ENCODE assay signal across 8 cellular contexts in genomic region chr9:85610074-85610855, GRCh38.
DNase-seq lines count a peak whose midpoint lies in the region; ATAC-seq and TF ChIP-seq lines count a peak whose summit lies in the region.

No MANE protein-coding gene starts in this region.

- H3K36me3 Mint-ChIP-seq in CD4-positive, CD25-positive, alpha-beta regulatory T cell: peaks cover 14% of the 10 kb centered on the region

- no peaks in the 10 kb centered on the region for H3K27me3 Mint-ChIP-seq in CD4-positive, CD25-positive, alpha-beta regulatory T cell

- H3K27me3 ChIP-seq in CD4-positive, CD25-positive, alpha-beta regulatory T cell (ENCODE audit: control insufficient read depth, insufficient read depth, low read length): no peaks in the 10 kb centered on the region

- H3K4me3 ChIP-seq in CD4-positive, CD25-positive, alpha-beta regulatory T cell (ENCODE audit: low read depth, low read length): peak overlapping the region; percentile 62

- no peaks in the 10 kb centered on the region for H3K9me3 Mint-ChIP-seq in CD4-positive, CD25-positive, alpha-beta regulatory T cell

- peaks cover 8% of the 10 kb centered on the region for H3K36me3 ChIP-seq in CD4-positive, CD25-positive, alpha-beta regulatory T cell (ENCODE audit: control insufficient read depth, insufficient read depth, low read length)

- H3K9me3 ChIP-seq in CD4-positive, CD25-positive, alpha-beta regulatory T cell (ENCODE audit: control insufficient read depth in 2 of 2, low read length in 2 of 2): no peaks in the 10 kb centered on the region

- no peaks in the 10 kb centered on the region for H3K4me1 ChIP-seq in CD4-positive, CD25-positive, alpha-beta regulatory T cell (ENCODE audit: control insufficient read depth, insufficient read depth, low read length, poor library complexity, severe bottlenecking)

- peak; percentile 86 to 88 for ATAC-seq in CD4-positive, CD25-positive, alpha-beta regulatory T cell (ENCODE audit: low read depth in 2 of 2)
- peak; percentile 72 for ATAC-seq in GM18519 (IDR thresholded peaks at IDR 0.05; ENCODE audit: low FRiP score, unreplicated experiment)
- ATAC-seq in HG03025 (IDR thresholded peaks at IDR 0.05; ENCODE audit: low FRiP score, unreplicated experiment): peak; percentile 79

- peak; percentile 27 to 84 (median 71) for DNase-seq in CD4-positive, CD25-positive, alpha-beta regulatory T cell
- peak; percentile 63 for DNase-seq in NCI-H2029 treated with DMSO at 0.1 percent for 48 hours (lab: John Stamatoyannopoulos, UW)
- peak; percentile 82 for DNase-seq in epidermal melanocyte (ENCODE audit: insufficient read length, low spot score)
- peak; percentile 39 for DNase-seq in mucosa of gallbladder (ENCODE audit: low spot score)
- DNase-seq in T-helper 9 cell: no peak

- peak; percentile 91 for TF ChIP-seq CTCF in VCaP (conservative IDR thresholded peaks at IDR 0.05)

- H3K4me3 Mint-ChIP-seq in CD4-positive, CD25-positive, alpha-beta regulatory T cell: peak overlapping the region in 1 of 4 donors; percentile 44

- H3K4me1 Mint-ChIP-seq in CD4-positive, CD25-positive, alpha-beta regulatory T cell: peaks cover 8 to 21% (median 11%) of the 10 kb centered on the region in 4 donors

- H3K27ac Mint-ChIP-seq in CD4-positive, CD25-positive, alpha-beta regulatory T cell: peak overlapping the region; percentile 47 to 79 (median 78)

- H3K27ac ChIP-seq in CD4-positive, CD25-positive, alpha-beta regulatory T cell (ENCODE audit: insufficient read depth, low read length, poor library complexity, severe bottlenecking): no peak overlapping the region
- peak overlapping the region; percentile 45; the same call in 1 of the 2 replicates for H3K27ac ChIP-seq in VCaP
